9 cellular contexts compared by ENCODE assay signal in the genomic region with DNA sequence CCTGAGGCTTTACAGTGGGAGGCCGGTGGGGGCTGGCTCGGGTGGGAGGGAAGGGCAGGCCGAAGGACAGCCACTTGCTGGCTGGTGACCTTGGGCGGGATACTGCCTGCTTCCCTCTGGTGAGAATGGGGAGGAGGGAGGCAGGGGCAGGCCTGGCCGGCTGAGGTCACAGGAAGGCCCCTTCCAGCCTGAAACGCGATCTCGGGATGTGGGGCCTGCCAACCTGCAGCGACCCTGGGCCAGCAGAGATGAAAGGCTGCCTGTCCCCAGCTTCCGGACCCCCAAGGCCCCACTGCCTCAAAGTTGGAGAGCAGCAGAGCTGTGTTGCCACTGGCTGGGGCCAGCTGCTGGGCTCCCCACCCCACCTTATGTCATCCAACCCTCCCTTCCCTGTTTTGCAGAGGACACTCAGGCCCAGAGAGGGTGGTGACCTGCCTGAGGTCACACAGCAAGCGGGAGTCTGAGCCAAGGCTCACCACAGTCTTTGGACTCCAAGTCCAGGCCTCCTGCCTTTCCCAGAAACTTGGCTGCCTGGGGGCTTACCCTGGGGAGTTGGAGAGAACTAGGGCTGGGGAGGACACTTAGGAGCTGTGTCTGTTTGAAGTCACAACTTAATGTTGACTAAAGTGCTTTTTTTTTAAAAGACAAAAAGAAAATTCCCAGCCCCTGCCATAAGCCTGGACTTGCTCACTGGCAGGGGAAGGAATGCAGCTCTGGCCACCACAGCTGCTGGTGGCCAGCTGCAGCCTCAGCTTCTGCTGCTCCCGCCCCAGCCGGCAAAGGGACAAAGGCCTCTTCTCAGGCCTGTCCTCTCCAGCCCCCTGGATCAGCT. TPM values are rescaled to one million over a fixed set of nuclear protein-coding genes. Genes with fewer than 3 reads are reported as not detected.
DNase-seq lines count a peak whose midpoint lies in the region; ATAC-seq and TF ChIP-seq lines count a peak whose summit lies in the region.
"Had no signal": no experiment of that assay in that cellular context is flagged by ENCODE, and none has a peak within 500 bp of the region (broad histone marks: within the 10 kb centered on the region; RNA-seq: fewer than 3 reads in every experiment).

No MANE protein-coding gene starts in this region.

- DNase-seq in AG08395 (ENCODE audit: low spot score) = peak; percentile 74
- peak; percentile 40 for DNase-seq in WERI-Rb-1
- peak; percentile 92 for DNase-seq in Right ventricle myocardium inferior (ENCODE audit: missing footprints)
- no peak for DNase-seq in neuronal stem cell (ENCODE audit: low spot score)
- no peak for DNase-seq in NCI-H128 (lab: John Stamatoyannopoulos, UW; ENCODE audit: unreplicated experiment)
- no peak for DNase-seq in activated CD4-positive, alpha-beta T cell treated with anti-CD3 and anti-CD28 coated beads, Interleukin-2, amount 10 ng/mL, durations not matched to agents 7 days and 5 days
- DNase-seq in D341Med (ENCODE audit: low spot score) = no peak
- DNase-seq: effector memory CD4-positive, alpha-beta T cell had no signal

- peak; percentile 92 for ATAC-seq in Right ventricle myocardium inferior
- no peak for ATAC-seq in GM18907 (IDR thresholded peaks at IDR 0.05; ENCODE audit: unreplicated experiment)

- POLR2A ChIA-PET in activated CD4-positive, alpha-beta T cell treated with anti-CD3 and anti-CD28 coated beads, Interleukin-2, amount 10 ng/mL, durations not matched to agents 7 days and 5 days (lab: Charles Lee) = no interaction called here

- peak overlapping the region; percentile 57 for H3K27ac ChIP-seq in WERI-Rb-1
- peak overlapping the region; percentile 86 for H3K27ac ChIP-seq in neuronal stem cell (replicated peaks; ENCODE audit: low read length)

- no peak for TF ChIP-seq CTCF in WERI-Rb-1 (IDR thresholded peaks at IDR 0.05; ENCODE audit: low read depth, low read length)

- H3K27me3 ChIP-seq in WERI-Rb-1 (ENCODE audit: insufficient read depth, low read depth, severe bottlenecking) = no peaks in the 10 kb centered on the region
- H3K27me3 ChIP-seq in neuronal stem cell (ENCODE audit: control insufficient read depth in 3 of 3, insufficient read depth in 3 of 3, low read depth in 1 of 3, low read length in 3 of 3) = no peaks in the 10 kb centered on the region

- H3K36me3 ChIP-seq in WERI-Rb-1 = no peaks in the 10 kb centered on the region
- no peaks in the 10 kb centered on the region for H3K36me3 ChIP-seq in neuronal stem cell (replicated peaks in 1 of 2; ENCODE audit: control insufficient read depth in 2 of 2, insufficient read depth in 2 of 2, low read length in 2 of 2)

- H3K4me1 ChIP-seq in neuronal stem cell (ENCODE audit: control insufficient read depth in 2 of 2, insufficient read depth in 1 of 2, low read depth in 1 of 2, low read length in 2 of 2) = peaks cover 16 to 18% of the 10 kb centered on the region in 2 donors

- H3K9me3 ChIP-seq in WERI-Rb-1 (ENCODE audit: severe bottlenecking) (peaks cover 2% of the 10 kb centered on the region), neuronal stem cell (replicated peaks in 1 of 2; ENCODE audit: control insufficient read depth in 2 of 2, insufficient read depth in 1 of 2, low read depth in 1 of 2, low read length in 2 of 2) (no peaks in the 10 kb centered on the region)

- H3K18ac ChIP-seq in neuronal stem cell (ENCODE audit: low read length) = peak overlapping the region; percentile 99

- H2BK15ac ChIP-seq in neuronal stem cell (ENCODE audit: low read length) = peak overlapping the region; percentile 99

- H4K91ac ChIP-seq in neuronal stem cell (ENCODE audit: low read depth, low read length, poor library complexity) = peak overlapping the region; percentile 75

- H3K27ac Mint-ChIP-seq in activated CD4-positive, alpha-beta T cell treated with anti-CD3 and anti-CD28 coated beads, Interleukin-2, amount 10 ng/mL, durations not matched to agents 7 days and 5 days = no peak overlapping the region

- no peak overlapping the region for H3K14ac ChIP-seq in neuronal stem cell (ENCODE audit: low read length)

- no peak overlapping the region for H3K4me3 Mint-ChIP-seq in activated CD4-positive, alpha-beta T cell treated with anti-CD3 and anti-CD28 coated beads, Interleukin-2, amount 10 ng/mL, durations not matched to agents 7 days and 5 days

- CTCF ChIA-PET in activated CD4-positive, alpha-beta T cell treated with anti-CD3 and anti-CD28 coated beads, Interleukin-2, amount 10 ng/mL, durations not matched to agents 7 days and 5 days (lab: Charles Lee) = interaction anchor here (0.5 to 1.5 kb wide), 5 partner anchors 9 to 427 kb away, joined by 3 to 6 read pairs (median 3); no protein-coding TSS in a partner anchor

- no CpG with 5 or more reads among the region's 13 CpGs for WGBS in neuronal stem cell (ENCODE audit: extremely low coverage in 2 of 2, insufficient read length in 2 of 2, insufficient replicate concordance in 1 of 2), 2 donors

- intact Hi-C loops in Right ventricle myocardium inferior (cut with DNase I) = no loop called here

- no peaks in the 10 kb centered on the region for H3K9me3 Mint-ChIP-seq in activated CD4-positive, alpha-beta T cell treated with anti-CD3 and anti-CD28 coated beads, Interleukin-2, amount 10 ng/mL, durations not matched to agents 7 days and 5 days

- H2AFZ ChIP-seq in neuronal stem cell (ENCODE audit: low read length) = peak overlapping the region; percentile 3

- H3K4me1 Mint-ChIP-seq in activated CD4-positive, alpha-beta T cell treated with anti-CD3 and anti-CD28 coated beads, Interleukin-2, amount 10 ng/mL, durations not matched to agents 7 days and 5 days = no peaks in the 10 kb centered on the region

- peak overlapping the region; percentile 14 for H3K4me2 ChIP-seq in neuronal stem cell (ENCODE audit: insufficient read depth, low read length, poor library complexity, severe bottlenecking)

- peak overlapping the region; percentile 75 for H2BK12ac ChIP-seq in neuronal stem cell (ENCODE audit: low read length)

- H3K23ac ChIP-seq in neuronal stem cell (ENCODE audit: low read depth, low read length, poor library complexity) = peak overlapping the region; percentile 94

- H2BK120ac ChIP-seq in neuronal stem cell (ENCODE audit: low read depth, low read length) = peak overlapping the region; percentile 100

- peak overlapping the region; percentile 78 for H3K9ac ChIP-seq in neuronal stem cell (ENCODE audit: low read depth, low read length, poor library complexity)

- H3K27me3 Mint-ChIP-seq in activated CD4-positive, alpha-beta T cell treated with anti-CD3 and anti-CD28 coated beads, Interleukin-2, amount 10 ng/mL, durations not matched to agents 7 days and 5 days = no peaks in the 10 kb centered on the region

- peak overlapping the region; percentile 98 for H2BK5ac ChIP-seq in neuronal stem cell (ENCODE audit: low read length)

- no peak overlapping the region for H3K4me3 ChIP-seq in WERI-Rb-1 (ENCODE audit: low read depth, low read length)
- peak overlapping the region in 1 of 2 donors; percentile 36 for H3K4me3 ChIP-seq in neuronal stem cell (ENCODE audit: low read length in 2 of 2)

- no peaks in the 10 kb centered on the region for H3K79me1 ChIP-seq in neuronal stem cell (ENCODE audit: low read depth, low read length)

- H3K36me3 Mint-ChIP-seq in activated CD4-positive, alpha-beta T cell treated with anti-CD3 and anti-CD28 coated beads, Interleukin-2, amount 10 ng/mL, durations not matched to agents 7 days and 5 days (ENCODE audit: low read depth) = no peaks in the 10 kb centered on the region

- peak overlapping the region; percentile 98 for H3K4ac ChIP-seq in neuronal stem cell (ENCODE audit: low read length)

- peak overlapping the region; percentile 100 for H2AK5ac ChIP-seq in neuronal stem cell (ENCODE audit: low read depth, low read length)

- peak overlapping the region; percentile 97 for H4K8ac ChIP-seq in neuronal stem cell (ENCODE audit: low read depth, low read length)

RNA-seq across cellular contexts. Expression of a gene that starts 14.8 kb away (rescaled TPM):
- total RNA-seq in Right ventricle myocardium inferior = 57.3 TPM
- polyA plus RNA-seq in neuronal stem cell (2013, experiment 1 of 2) = 44.1 TPM
- polyA plus RNA-seq in neuronal stem cell (2013, experiment 2 of 2) = 45.8 TPM
- 100 to 1,000 TPM; 137 to 143 TPM for total RNA-seq in activated CD4-positive, alpha-beta T cell treated with anti-CD3 and anti-CD28 coated beads, Interleukin-2, amount 10 ng/mL, durations not matched to agents 7 days and 5 days

Comparison
In these comparisons a context has a peak if more than half of its experiments do, and no peak if none do; other contexts are left out.
1. DNase-seq: peak in AG08395 (single experiment), WERI-Rb-1 (single experiment) and Right ventricle myocardium inferior (single experiment); none in neuronal stem cell (single experiment), NCI-H128 (single experiment), activated CD4-positive, alpha-beta T cell treated with anti-CD3 and anti-CD28 coated beads, Interleukin-2, amount 10 ng/mL, durations not matched to agents 7 days and 5 days (single experiment) and D341Med (single experiment).